ENCODE assay signal across 8 cellular contexts in the genomic region with DNA sequence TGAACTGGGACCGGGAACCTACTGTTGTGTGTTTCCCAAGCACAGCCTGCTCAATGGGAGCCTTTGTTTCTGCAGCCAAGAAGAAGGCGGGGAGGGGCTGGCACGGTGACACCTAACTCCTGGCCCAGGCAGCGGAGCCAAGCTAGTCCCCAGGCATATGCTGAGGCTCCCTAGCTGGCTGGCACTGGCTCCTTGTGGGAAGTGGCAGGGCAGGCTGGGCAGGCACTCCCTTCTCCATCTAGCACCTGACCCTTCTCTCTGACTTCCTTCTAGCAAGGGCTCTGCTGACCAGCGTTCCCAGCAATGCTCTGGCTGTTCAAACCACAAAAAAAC.
DNase-seq lines count a peak whose midpoint lies in the region; ATAC-seq and TF ChIP-seq lines count a peak whose summit lies in the region.

No MANE protein-coding gene starts in this region.

- CTCF ChIA-PET in PC-3 (lab: Charles Lee), result interaction anchor here (0.5 to 0.8 kb wide), 4 partner anchors 13 to 394 kb away, joined by 3 to 6 read pairs (median 4); no protein-coding TSS in a partner anchor

- BruUV-seq in PC-3 (replicated peaks; lab: Mats Ljungman, UMichigan), result no TSS peak

- peak; percentile 48 for DNase-seq in ELF-1 (ENCODE audit: low read depth, low spot score)
- DNase-seq in PC-3, result peak; percentile 79
- DNase-seq in left ventricle myocardium inferior, result peak; percentile 80
- peak; percentile 62 to 85 for DNase-seq in psoas muscle
- DNase-seq in activated T-cell treated with anti-CD3 and anti-CD28 coated beads, Interleukin-2, amount 50 U/mL, for 48 hours, result no peak
- DNase-seq in NK-92 treated with Interleukin-12 subunit alpha and Interleukin-12 subunit beta, amount 100 ng/mL, for 24 hours (lab: John Stamatoyannopoulos, UW), result no peak
- no peak for DNase-seq in NCI-H82 treated with DMSO at 0.1 percent for 48 hours (lab: John Stamatoyannopoulos, UW; ENCODE audit: unreplicated experiment)

- no peaks in the 10 kb centered on the region for H3K9me3 ChIP-seq in PC-3 (ENCODE audit: low read length)
- H3K9me3 ChIP-seq in left ventricle myocardium inferior (replicated peaks), result no peaks in the 10 kb centered on the region
- H3K9me3 ChIP-seq in psoas muscle, result no peaks in the 10 kb centered on the region

- H3K27ac ChIP-seq in PC-3 (ENCODE audit: low read length) (peak overlapping the region; percentile 68), left ventricle myocardium inferior (replicated peaks) (no peak overlapping the region), psoas muscle (no peak overlapping the region)

- ATAC-seq in PC-3 (peak; percentile 93), psoas muscle (peak; percentile 78 to 94 (median 90)), HG03108 (IDR thresholded peaks at IDR 0.05; ENCODE audit: unreplicated experiment) (no peak)

- H3K9ac ChIP-seq in PC-3 (ENCODE audit: low read length), result no peak overlapping the region

- H3F3A ChIP-seq in PC-3 (ENCODE audit: low read length, unreplicated experiment), result no peaks in the 10 kb centered on the region

- TF ChIP-seq CTCF in PC-3 (conservative IDR thresholded peaks at IDR 0.05; ENCODE audit: low read depth, low read length), result no peak
- no peak for TF ChIP-seq CTCF in left ventricle myocardium inferior (IDR thresholded peaks at IDR 0.05; ENCODE audit: borderline replicate concordance)
- TF ChIP-seq CTCF in psoas muscle (IDR thresholded peaks at IDR 0.05), result no peak

- H3K4me1 ChIP-seq in PC-3 (ENCODE audit: insufficient read depth, low read length), result peaks cover 29% of the 10 kb centered on the region
- H3K4me1 ChIP-seq in left ventricle myocardium inferior, result peaks cover 43% of the 10 kb centered on the region
- peaks cover 17% of the 10 kb centered on the region for H3K4me1 ChIP-seq in psoas muscle

- H3K27me3 ChIP-seq in PC-3 (ENCODE audit: low read length), result no peaks in the 10 kb centered on the region
- H3K27me3 ChIP-seq in left ventricle myocardium inferior (ENCODE audit: low read depth), result no peaks in the 10 kb centered on the region
- H3K27me3 ChIP-seq in psoas muscle (ENCODE audit: insufficient read depth in 3 of 3, low read length in 2 of 3), result no peaks in the 10 kb centered on the region

- no peaks in the 10 kb centered on the region for H3K79me2 ChIP-seq in PC-3 (ENCODE audit: low read length)

- peak overlapping the region; percentile 11; the same call in 1 of the 2 replicates for H3K4me3 ChIP-seq in PC-3 (ENCODE audit: low read length)
- no peak overlapping the region for H3K4me3 ChIP-seq in left ventricle myocardium inferior
- H3K4me3 ChIP-seq in psoas muscle, result no peak overlapping the region

- H4K20me1 ChIP-seq in PC-3 (ENCODE audit: low read length), result no peaks in the 10 kb centered on the region

- WGBS in psoas muscle, 3 donors, result 15 to 17% (median 15%) methylated on average over 5 of the region's 5 CpGs

- H3K4me2 ChIP-seq in PC-3 (ENCODE audit: low read length), result peak overlapping the region; percentile 66

- POLR2A ChIA-PET in PC-3 (lab: Charles Lee; ENCODE audit: unreplicated experiment), result no interaction called here

- H2AFZ ChIP-seq in PC-3 (ENCODE audit: low read length), result peak overlapping the region; percentile 4; the same call in 1 of the 2 replicates

- H3K36me3 ChIP-seq in PC-3 (ENCODE audit: low read depth, low read length) (no peaks in the 10 kb centered on the region), left ventricle myocardium inferior (no peaks in the 10 kb centered on the region), psoas muscle (ENCODE audit: insufficient read depth in 1 of 2, low read depth in 1 of 2) (no peaks in the 10 kb centered on the region)

- H3K9me2 ChIP-seq in PC-3 (replicated peaks; ENCODE audit: low read length), result no peaks in the 10 kb centered on the region

- intact Hi-C loops in PC-3 (cut with micrococcal nuclease), result loop anchor here (5.0 to 10.0 kb wide), 3 partner anchors 184 to 396 kb away; no protein-coding TSS in a partner anchor
- intact Hi-C loops in left ventricle myocardium inferior (cut with micrococcal nuclease), result loop anchor here (10.0 kb wide), 1 partner anchor 306 kb away; no protein-coding TSS in a partner anchor
- intact Hi-C loops in psoas muscle (cut with DNase I), result loop anchor here (2.0 to 10.0 kb wide), 4 partner anchors 249 to 556 kb away; no protein-coding TSS in a partner anchor

Comparison
In these comparisons a context has a peak if more than half of its experiments do, and no peak if none do; other contexts are left out.
1. DNase-seq: peak in ELF-1 (single experiment), PC-3 (single experiment), left ventricle myocardium inferior (single experiment) and psoas muscle (2 of 2); none in activated T-cell treated with anti-CD3 and anti-CD28 coated beads, Interleukin-2, amount 50 U/mL, for 48 hours (0 of 2), NK-92 treated with Interleukin-12 subunit alpha and Interleukin-12 subunit beta, amount 100 ng/mL, for 24 hours (single experiment) and NCI-H82 treated with DMSO at 0.1 percent for 48 hours (single experiment).